ENCODE assay signal across 26 cellular contexts in the genomic region with DNA sequence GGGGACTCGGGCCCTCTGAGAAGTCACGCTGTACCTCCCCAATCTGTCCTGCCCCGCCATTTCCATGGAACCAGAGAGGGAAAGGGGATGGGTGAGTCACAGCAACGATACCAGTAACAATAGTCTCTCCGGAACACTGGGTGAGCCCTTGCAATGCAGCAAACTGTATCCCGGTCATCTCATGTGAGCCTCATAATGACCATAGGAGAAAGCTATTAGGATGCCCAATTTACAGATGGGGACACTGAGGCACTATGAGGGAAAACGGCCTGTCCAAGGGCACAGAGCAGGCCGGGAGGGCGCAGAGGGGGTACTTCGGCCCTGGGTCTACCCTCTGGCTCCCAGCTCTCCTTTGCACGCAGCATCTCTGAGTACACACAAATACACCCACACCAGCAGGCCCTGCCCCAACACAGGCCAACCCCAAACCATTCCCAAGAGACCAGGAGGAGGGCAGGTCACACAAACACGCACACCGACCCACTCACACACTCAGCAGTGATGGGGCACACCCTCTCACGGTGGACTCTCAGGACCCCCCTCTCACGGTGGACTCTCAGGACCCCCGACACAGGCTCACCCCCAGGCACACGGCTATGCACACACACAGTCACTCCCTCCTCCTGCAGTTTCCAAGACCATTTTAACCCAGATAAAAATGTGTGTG. TPM values are rescaled to one million over a fixed set of nuclear protein-coding genes. Genes with fewer than 3 reads are reported as not detected.
DNase-seq lines count a peak whose midpoint lies in the region; ATAC-seq, FAIRE-seq and TF ChIP-seq lines count a peak whose summit lies in the region.
"Had no signal": no experiment of that assay in that cellular context is flagged by ENCODE, and none has a peak within 500 bp of the region (broad histone marks: within the 10 kb centered on the region; RNA-seq: fewer than 3 reads in every experiment).

No MANE protein-coding gene starts in this region.

- H3K9me3 ChIP-seq in astrocyte (ENCODE audit: insufficient read depth, low read depth, low read length) (no peaks in the 10 kb centered on the region), smooth muscle cell (replicated peaks; ENCODE audit: low read depth) (no peaks in the 10 kb centered on the region)
- H3K9me3 ChIP-seq: uterus had no signal

- no peak for FAIRE-seq in astrocyte (lab: Jason Lieb, UNC)
- FAIRE-seq: frontal cortex, islet of Langerhans had no signal

- H3K36me3 ChIP-seq in GM23338 (ENCODE audit: insufficient read depth): no peaks in the 10 kb centered on the region
- H3K36me3 ChIP-seq in astrocyte (ENCODE audit: insufficient read depth, low read length): no peaks in the 10 kb centered on the region
- no peaks in the 10 kb centered on the region for H3K36me3 ChIP-seq in smooth muscle cell (ENCODE audit: low read depth)
- H3K36me3 ChIP-seq: uterus had no signal

- no peaks in the 10 kb centered on the region for H3K9me2 ChIP-seq in GM23338 (ENCODE audit: insufficient read depth)

- H3F3A ChIP-seq in GM23338 (replicated peaks; ENCODE audit: low read depth) (no peaks in the 10 kb centered on the region), smooth muscle cell (ENCODE audit: low read depth) (no peaks in the 10 kb centered on the region)

- H3K79me2 ChIP-seq in GM23338 (replicated peaks; ENCODE audit: insufficient read depth) (no peaks in the 10 kb centered on the region), astrocyte (ENCODE audit: insufficient read depth, low read length) (no peaks in the 10 kb centered on the region), smooth muscle cell (ENCODE audit: low read depth) (no peaks in the 10 kb centered on the region)

- H3K27ac ChIP-seq in GM23338 (ENCODE audit: low read depth) (no peak overlapping the region), astrocyte (ENCODE audit: low read depth, low read length) (no peak overlapping the region), smooth muscle cell (ENCODE audit: low read depth) (no peak overlapping the region)

- no peaks in the 10 kb centered on the region for H3K4me1 Mint-ChIP-seq in GM23338
- H3K4me1 Mint-ChIP-seq in astrocyte (ENCODE audit: low read depth, unreplicated experiment): no peaks in the 10 kb centered on the region
- H3K4me1 Mint-ChIP-seq in activated T-helper 17 cell treated with anti-CD3 and anti-CD28 coated beads, Interleukin-2, amount 50 U/mL, for 72 hours: no peaks in the 10 kb centered on the region
- H3K4me1 Mint-ChIP-seq: activated CD4-positive, alpha-beta memory T cell treated with anti-CD3 and anti-CD28 coated beads, Interleukin-2, amount 10 ng/mL, durations not matched to agents 7 days and 5 days had no signal

- H2AFZ ChIP-seq in GM23338 (no peak overlapping the region), astrocyte (ENCODE audit: low read depth, low read length) (no peak overlapping the region), smooth muscle cell (ENCODE audit: low read depth) (no peak overlapping the region)

- H3K4me1 ChIP-seq in GM23338 (ENCODE audit: insufficient read depth) (peaks cover 6% of the 10 kb centered on the region), astrocyte (ENCODE audit: insufficient read depth, low read length) (no peaks in the 10 kb centered on the region), smooth muscle cell (ENCODE audit: low read depth) (no peaks in the 10 kb centered on the region)
- H3K4me1 ChIP-seq: uterus had no signal

- DNase-seq in GM23338 (ENCODE audit: low spot score) (no peak), astrocyte (ENCODE audit: low read depth) (no peak), fibroblast of pulmonary artery (ENCODE audit: low read depth) (peak; percentile 11), smooth muscle cell (lab: John Stamatoyannopoulos, UW; ENCODE audit: unreplicated experiment) (no peak), amniotic stem cell (lab: John Stamatoyannopoulos, UW) (no peak), NCI-H2227 (lab: John Stamatoyannopoulos, UW; ENCODE audit: unreplicated experiment) (no peak)
- DNase-seq in activated CD4-positive, alpha-beta T cell treated with anti-CD3 and anti-CD28 coated beads, Interleukin-2, amount 50 U/mL, for 48 hours: no peak
- DNase-seq: activated CD4-positive, alpha-beta memory T cell treated with anti-CD3 and anti-CD28 coated beads, Interleukin-2, amount 10 ng/mL, durations not matched to agents 7 days and 5 days; Calu3; central memory CD4-positive, alpha-beta T cell; effector CD4-positive, alpha-beta T cell; GOT3; MM.1S; NCI-H1436; NCI-H526 treated with DMSO at 0.1 percent for 48 hours; stimulated activated CD4-positive, alpha-beta T cell treated with anti-CD3 and anti-CD28 coated beads, Interleukin-12 subunit alpha, Interleukin-12 subunit beta, amount 100 ng/mL, for 4 hours; uterus had no signal

- H3K9me3 Mint-ChIP-seq in GM23338 (peaks cover 88% of the 10 kb centered on the region), astrocyte (ENCODE audit: unreplicated experiment) (peaks cover 33% of the 10 kb centered on the region)
- H3K9me3 Mint-ChIP-seq in activated T-helper 17 cell treated with anti-CD3 and anti-CD28 coated beads, Interleukin-2, amount 50 U/mL, for 72 hours: no peaks in the 10 kb centered on the region
- H3K9me3 Mint-ChIP-seq: activated CD4-positive, alpha-beta memory T cell treated with anti-CD3 and anti-CD28 coated beads, Interleukin-2, amount 10 ng/mL, durations not matched to agents 7 days and 5 days; stimulated activated naive CD8-positive, alpha-beta T cell treated with anti-CD3 and anti-CD28 coated beads, Interleukin-15, Interleukin-2, amounts not matched to agents 100 ng/mL and 50 ng/mL, for 24 hours had no signal

- H4K20me1 ChIP-seq in GM23338 (replicated peaks; ENCODE audit: insufficient read depth) (no peaks in the 10 kb centered on the region), astrocyte (ENCODE audit: insufficient read depth, low read length) (no peaks in the 10 kb centered on the region), smooth muscle cell (ENCODE audit: low read depth) (no peaks in the 10 kb centered on the region)

- H3K4me2 ChIP-seq in GM23338 (peak overlapping the region; percentile 97; the same call in 1 of the 2 replicates), astrocyte (ENCODE audit: low read length) (peak overlapping the region; percentile 70), smooth muscle cell (peak overlapping the region; percentile 84)

- no peak overlapping the region for H3K27ac Mint-ChIP-seq in GM23338
- no peak overlapping the region for H3K27ac Mint-ChIP-seq in astrocyte (ENCODE audit: unreplicated experiment)
- H3K27ac Mint-ChIP-seq in activated T-helper 17 cell treated with anti-CD3 and anti-CD28 coated beads, Interleukin-2, amount 50 U/mL, for 72 hours: no peak overlapping the region
- H3K27ac Mint-ChIP-seq: activated CD4-positive, alpha-beta memory T cell treated with anti-CD3 and anti-CD28 coated beads, Interleukin-2, amount 10 ng/mL, durations not matched to agents 7 days and 5 days; stimulated activated naive CD8-positive, alpha-beta T cell treated with anti-CD3 and anti-CD28 coated beads, Interleukin-15, Interleukin-2, amounts not matched to agents 100 ng/mL and 50 ng/mL, for 24 hours had no signal

- TF ChIP-seq CTCF in GM23338 (conservative IDR thresholded peaks at IDR 0.05; ENCODE audit: low read depth in 2 of 2) (no peak), astrocyte (IDR thresholded peaks at IDR 0.05; ENCODE audit: insufficient read depth, low read depth, low read length) (no peak), fibroblast of pulmonary artery (IDR thresholded peaks at IDR 0.05; ENCODE audit: low read length, missing control alignments) (no peak), smooth muscle cell (IDR thresholded peaks at IDR 0.05; ENCODE audit: borderline replicate concordance, insufficient read depth, poor library complexity, severe bottlenecking) (no peak)

- H3K36me3 Mint-ChIP-seq in GM23338 (ENCODE audit: low read depth) (peaks cover 39% of the 10 kb centered on the region), astrocyte (ENCODE audit: low read depth, unreplicated experiment) (no peaks in the 10 kb centered on the region)
- H3K36me3 Mint-ChIP-seq in activated T-helper 17 cell treated with anti-CD3 and anti-CD28 coated beads, Interleukin-2, amount 50 U/mL, for 72 hours (ENCODE audit: low read depth): no peaks in the 10 kb centered on the region

- H3K27me3 Mint-ChIP-seq in GM23338 (ENCODE audit: insufficient read depth, low read depth, poor library complexity) (peaks cover 12% of the 10 kb centered on the region), astrocyte (ENCODE audit: low read depth, unreplicated experiment) (no peaks in the 10 kb centered on the region)
- peaks cover 39% of the 10 kb centered on the region for H3K27me3 Mint-ChIP-seq in activated T-helper 17 cell treated with anti-CD3 and anti-CD28 coated beads, Interleukin-2, amount 50 U/mL, for 72 hours

- WGBS in smooth muscle cell (ENCODE audit: low lambda C conversion rate): 86% methylated on average over 17 of the region's 17 CpGs

- H3K27me3 ChIP-seq in GM23338 (ENCODE audit: insufficient read depth) (peaks cover 53% of the 10 kb centered on the region), astrocyte (ENCODE audit: insufficient read depth, low read length) (peaks cover 3% of the 10 kb centered on the region), smooth muscle cell (ENCODE audit: low read depth) (peaks cover 20% of the 10 kb centered on the region)
- H3K27me3 ChIP-seq: uterus had no signal

- H3K4me3 ChIP-seq in GM23338 (no peak overlapping the region; the same call in 1 of the 2 replicates), astrocyte (ENCODE audit: insufficient read depth, low read depth, low read length) (no peak overlapping the region), fibroblast of pulmonary artery (replicated peaks; ENCODE audit: low read depth, low read length) (no peak overlapping the region), smooth muscle cell (no peak overlapping the region)

- ATAC-seq in GM23338: no peak
- ATAC-seq in activated T-helper 17 cell treated with anti-CD3 and anti-CD28 coated beads, Interleukin-2, amount 50 U/mL, for 72 hours (replicated peaks): no peak

- no peak overlapping the region for H3K9ac ChIP-seq in astrocyte (ENCODE audit: low read length)
- H3K9ac ChIP-seq in smooth muscle cell (ENCODE audit: low read depth): no peak overlapping the region

- H3K4me3 Mint-ChIP-seq in GM23338 (no peak overlapping the region), astrocyte (ENCODE audit: unreplicated experiment) (no peak overlapping the region)
- no peak overlapping the region for H3K4me3 Mint-ChIP-seq in activated T-helper 17 cell treated with anti-CD3 and anti-CD28 coated beads, Interleukin-2, amount 50 U/mL, for 72 hours
- H3K4me3 Mint-ChIP-seq: activated CD4-positive, alpha-beta memory T cell treated with anti-CD3 and anti-CD28 coated beads, Interleukin-2, amount 10 ng/mL, durations not matched to agents 7 days and 5 days; stimulated activated naive CD8-positive, alpha-beta T cell treated with anti-CD3 and anti-CD28 coated beads, Interleukin-15, Interleukin-2, amounts not matched to agents 100 ng/mL and 50 ng/mL, for 24 hours had no signal

RNA-seq across cellular contexts. Expression of gene LRRC4B, which starts 18.2 kb away (rescaled TPM):
- 12.8 and 13.2 TPM in 2 replicates for total RNA-seq in GM23338 (2014; rRNA removed; shearing (Covaris generic))
- polyA plus RNA-seq in GM23338 (2016; fragmentation: Nextera tagmentation; extraction: Ambion mirVana) (2.0 and 2.2 TPM in 2 replicates), smooth muscle cell (1.7 and 2.2 TPM in 2 replicates)
- total RNA-seq in astrocyte (not detected in 2 replicates), smooth muscle cell (8.6 and 10.1 TPM in 2 replicates)
- total RNA-seq in activated T-helper 17 cell treated with anti-CD3 and anti-CD28 coated beads, Interleukin-2, amount 50 U/mL, for 72 hours: not detected
- total RNA-seq: activated CD4-positive, alpha-beta memory T cell treated with anti-CD3 and anti-CD28 coated beads, Interleukin-2, amount 10 ng/mL, durations not matched to agents 7 days and 5 days; Calu3 had no signal

RNA-seq across cellular contexts. Expression of gene ASPDH, which starts 36.3 kb away (rescaled TPM):
- not detected in 2 replicates for total RNA-seq in GM23338 (2014; rRNA removed; shearing (Covaris generic))
- polyA plus RNA-seq in GM23338 (2016; fragmentation: Nextera tagmentation; extraction: Ambion mirVana): not detected in 2 replicates
- not detected in 2 replicates for total RNA-seq in astrocyte
- not detected in 2 replicates for total RNA-seq in smooth muscle cell
- 0.89 TPM in 1 of 2 replicates, not detected in the other for polyA plus RNA-seq in smooth muscle cell
- total RNA-seq in activated T-helper 17 cell treated with anti-CD3 and anti-CD28 coated beads, Interleukin-2, amount 50 U/mL, for 72 hours: not detected
- total RNA-seq: activated CD4-positive, alpha-beta memory T cell treated with anti-CD3 and anti-CD28 coated beads, Interleukin-2, amount 10 ng/mL, durations not matched to agents 7 days and 5 days; Calu3; lower leg skin; mucosa of gallbladder; omental fat pad; renal cortical epithelial cell; uterus had no signal
- polyA plus RNA-seq: esophagus had no signal

RNA-seq across cellular contexts. Expression of gene JOSD2, which starts 39.1 kb away (rescaled TPM):
- 1.2 and 5.8 TPM in 2 replicates for total RNA-seq in GM23338 (2014; rRNA removed; shearing (Covaris generic))
- polyA plus RNA-seq in GM23338 (2016; fragmentation: Nextera tagmentation; extraction: Ambion mirVana) (3.3 and 4.1 TPM in 2 replicates), smooth muscle cell (77.6 and 85.1 TPM in 2 replicates)
- total RNA-seq in astrocyte (not detected in 2 replicates), smooth muscle cell (17.1 and 32.0 TPM in 2 replicates)
- total RNA-seq in activated T-helper 17 cell treated with anti-CD3 and anti-CD28 coated beads, Interleukin-2, amount 50 U/mL, for 72 hours: 10 to 100 TPM; 37.5 to 45.8 TPM
